22 cellular contexts compared by ENCODE assay signal in genomic region chr17:61662771-61663170, GRCh38.
"Had no signal": no experiment of that assay in that cellular context is flagged by ENCODE, and none has a peak within 500 bp of the region (broad histone marks: within the 10 kb centered on the region; RNA-seq: fewer than 3 reads in every experiment).

No MANE protein-coding gene starts in this region.

- H3K4me3 ChIP-seq: esophagus squamous epithelium, gastroesophageal sphincter, skin epidermis, tibial nerve had no signal

- H3K9ac ChIP-seq: parathyroid adenoma had no signal

- H2AFZ ChIP-seq: parathyroid adenoma had no signal

- H3K27ac ChIP-seq: esophagus squamous epithelium, gastroesophageal sphincter, parathyroid adenoma, skin epidermis, tibial nerve, WERI-Rb-1 had no signal

- H3K4me1 ChIP-seq: esophagus squamous epithelium, gastroesophageal sphincter, parathyroid adenoma, tibial nerve had no signal

- H3K9me3 ChIP-seq: esophagus squamous epithelium had no signal

- H3K27me3 ChIP-seq: esophagus squamous epithelium, gastroesophageal sphincter, tibial nerve had no signal

- DNase-seq: activated CD4-positive, alpha-beta T cell treated with anti-CD3 and anti-CD28 coated beads, Interleukin-2, amount 10 ng/mL, durations not matched to agents 7 days and 5 days; activated CD4-positive, CD25-positive, alpha-beta regulatory T cell treated with anti-CD3 and anti-CD28 coated beads, Interleukin-2, amount 50 U/mL, for 72 hours; activated CD8-positive, alpha-beta T cell treated with anti-CD3 and anti-CD28 coated beads for 36 hours; activated T-cell treated with anti-CD3 and anti-CD28 coated beads, Interleukin-2, amount 50 U/mL, for 1 hour; amniotic stem cell; cerebellar nuclear complex; cortex of kidney; endodermal cell; esophagus squamous epithelium; head of caudate nucleus; left ventricle myocardium superior; midbrain; natural killer cell; right cardiac atrium; stimulated activated CD4-positive, alpha-beta T cell treated with anti-CD3 and anti-CD28 coated beads, Interleukin-1b, Interleukin-23, amount 100 ng/mL, for 48 hours; stimulated activated naive CD8-positive, alpha-beta T cell treated with anti-CD3 and anti-CD28 coated beads, Interleukin-15, amount 100 ng/mL, for 72 hours; T-helper 1 cell; WERI-Rb-1 had no signal

- H3K79me2 ChIP-seq: parathyroid adenoma had no signal

- H3K36me3 ChIP-seq: esophagus squamous epithelium, gastroesophageal sphincter, tibial nerve, WERI-Rb-1 had no signal
